ENCODE assay signal across 9 cellular contexts in genomic region chr9:122402403-122403268, GRCh38. TPM values are rescaled to one million over a fixed set of nuclear protein-coding genes. Genes with fewer than 3 reads are reported as not detected.
DNase-seq lines count a peak whose midpoint lies in the region; ATAC-seq, FAIRE-seq and TF ChIP-seq lines count a peak whose summit lies in the region.
"Had no signal": no experiment of that assay in that cellular context is flagged by ENCODE, and none has a peak within 500 bp of the region (broad histone marks: within the 10 kb centered on the region; RNA-seq: fewer than 3 reads in every experiment).

No MANE protein-coding gene starts in this region.

- H3K9me3 ChIP-seq in kidney (ENCODE audit: control insufficient read depth in 1 of 2, low read length in 2 of 2) = no peaks in the 10 kb centered on the region

- in situ Hi-C loops in brain microvascular endothelial cell (cut with HindIII; ENCODE audit: low pct_ligation_motif_present, low sequenced_read_pairs) = no loop called here

- H3K36me3 ChIP-seq in brain microvascular endothelial cell (replicated peaks) (no peaks in the 10 kb centered on the region), kidney (ENCODE audit: control insufficient read depth in 1 of 2, insufficient read depth in 2 of 2, low read length in 2 of 2) (no peaks in the 10 kb centered on the region)

- FAIRE-seq in kidney (lab: Jason Lieb, UNC) = no peak
- FAIRE-seq: endometrium had no signal

- no peak for ATAC-seq in HG02981 (IDR thresholded peaks at IDR 0.05; ENCODE audit: unreplicated experiment)

- no peak overlapping the region for H3K9ac ChIP-seq in kidney (ENCODE audit: low read length in 2 of 2)

- no peaks in the 10 kb centered on the region for H3K27me3 ChIP-seq in brain microvascular endothelial cell (replicated peaks)

- TF ChIP-seq CTCF in brain microvascular endothelial cell (IDR thresholded peaks at IDR 0.05; ENCODE audit: low read depth, low read length, missing control alignments) = peak; percentile 18
- no peak for TF ChIP-seq CTCF in kidney (IDR thresholded peaks at IDR 0.05; ENCODE audit: borderline replicate concordance, extremely low read depth, insufficient read depth)

- DNase-seq in GM04503 (ENCODE audit: low read depth) = peak; percentile 79
- DNase-seq in NCI-H460 (ENCODE audit: extremely low read depth, low read depth) = peak; percentile 92
- peak; percentile 97 for DNase-seq in brain microvascular endothelial cell
- DNase-seq in skeletal muscle cell (ENCODE audit: low read depth) = peak; percentile 91
- DNase-seq in kidney = no peak
- no peak for DNase-seq in epidermal melanocyte (ENCODE audit: insufficient read length, low spot score)
- no peak for DNase-seq in NCI-H82 (lab: John Stamatoyannopoulos, UW)

- intact Hi-C loops in kidney (cut with DNase I) = no loop called here

- H3K4me1 ChIP-seq in kidney (ENCODE audit: control insufficient read depth in 1 of 2, insufficient read depth in 1 of 2, low read depth in 1 of 2, low read length in 2 of 2) = no peaks in the 10 kb centered on the region

- H3K27ac ChIP-seq in brain microvascular endothelial cell = peak overlapping the region; percentile 81
- H3K27ac ChIP-seq in kidney (ENCODE audit: low read depth in 2 of 2, low read length in 2 of 2) = no peak overlapping the region

- H3K4me3 ChIP-seq in brain microvascular endothelial cell (ENCODE audit: low read depth, low read length) = no peak overlapping the region
- no peak overlapping the region for H3K4me3 ChIP-seq in skeletal muscle cell (ENCODE audit: low read depth, low read length)
- H3K4me3 ChIP-seq in kidney (ENCODE audit: low read length in 2 of 2) = no peak overlapping the region

RNA-seq across cellular contexts. Expression of gene PTGS1, which starts 31.8 kb away (rescaled TPM):
- 1.5 and 1.9 TPM in 2 replicates for total RNA-seq in NCI-H460 (2014; rRNA removed; shearing (Covaris generic))
- polyA plus RNA-seq in NCI-H460 (2014; cell fraction: nucleus; rRNA removed) = 1.8 and 2.4 TPM in 2 replicates
- 9.4 TPM for total RNA-seq in kidney
- polyA plus RNA-seq in kidney (ENCODE audit: insufficient read depth, low read depth, low replicate concordance) = 3.5 TPM

Comparison
In these comparisons a context has a peak if more than half of its experiments do, and no peak if none do; other contexts are left out.
1. DNase-seq: peak in GM04503 (single experiment), NCI-H460 (single experiment), brain microvascular endothelial cell (single experiment) and skeletal muscle cell (single experiment); none in kidney (single experiment), epidermal melanocyte (single experiment) and NCI-H82 (single experiment).